ENCODE assay signal across 29 cellular contexts in the genomic region with DNA sequence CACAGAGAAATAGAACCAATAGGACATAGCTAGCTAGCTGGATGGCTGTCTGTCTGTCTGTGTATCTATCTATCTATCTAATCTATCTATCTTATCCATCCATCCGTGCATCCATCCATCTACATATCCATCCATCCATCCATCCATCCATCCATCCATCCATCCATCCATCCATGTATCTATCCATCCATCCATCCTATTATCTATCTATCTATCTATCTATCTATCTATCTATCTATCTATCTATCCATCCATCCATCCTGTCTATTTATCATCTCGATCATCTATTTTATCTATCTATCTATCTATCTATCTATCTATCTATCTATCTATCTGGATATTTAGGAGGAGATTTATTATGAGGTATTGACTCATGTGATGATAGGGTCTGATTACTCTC.
"Had no signal": no experiment of that assay in that cellular context is flagged by ENCODE, and none has a peak within 500 bp of the region (broad histone marks: within the 10 kb centered on the region; RNA-seq: fewer than 3 reads in every experiment).

No MANE protein-coding gene starts in this region.

- H3K4me2 ChIP-seq: hepatocyte had no signal

- H3K4me3 ChIP-seq: coronary artery, dorsolateral prefrontal cortex, esophagus muscularis mucosa, esophagus squamous epithelium, gastrocnemius medialis, gastroesophageal sphincter, heart left ventricle, heart right ventricle, hepatocyte had no signal

- H3K27me3 Mint-ChIP-seq: dendritic cell treated with granulocyte-macrophage colony-stimulating factor and Interleukin-4, amounts not matched to agents 40 ng/mL and 50 ng/mL, for 4 days had no signal

- DNase-seq: cortex of kidney; dermis blood vessel endothelial cell; dorsolateral prefrontal cortex; effector CD4-positive, alpha-beta T cell; effector CD8-positive, alpha-beta T cell; effector memory CD4-positive, alpha-beta T cell; effector memory CD8-positive, alpha-beta T cell; erythroblast; esophagus squamous epithelium; foreskin fibroblast; foreskin keratinocyte; foreskin melanocyte; gastrocnemius medialis; glutamatergic neuron; head of caudate nucleus; heart left ventricle; heart right ventricle; hippocampal formation had no signal

- H3K36me3 ChIP-seq: esophagus muscularis mucosa, esophagus squamous epithelium, gastrocnemius medialis, gastroesophageal sphincter, heart left ventricle, heart right ventricle had no signal

- ATAC-seq: effector memory CD8-positive, alpha-beta T cell; esophagus mucosa; foreskin keratinocyte; gastrocnemius medialis; gastroesophageal sphincter; heart left ventricle; heart right ventricle had no signal

- H3K27ac ChIP-seq: coronary artery, dorsolateral prefrontal cortex, epithelial cell of prostate, esophagus muscularis mucosa, esophagus squamous epithelium, foreskin keratinocyte, gastrocnemius medialis, gastroesophageal sphincter, heart left ventricle, heart right ventricle, hepatocyte had no signal

- H3K9me3 Mint-ChIP-seq: dendritic cell treated with granulocyte-macrophage colony-stimulating factor and Interleukin-4, amounts not matched to agents 40 ng/mL and 50 ng/mL, for 4 days; effector memory CD8-positive, alpha-beta T cell; endodermal cell had no signal

- FAIRE-seq: endometrium, endothelial cell of umbilical vein, frontal cortex had no signal

- H3K9me3 ChIP-seq: esophagus muscularis mucosa, esophagus squamous epithelium, gastrocnemius medialis, gastroesophageal sphincter, heart left ventricle, heart right ventricle had no signal

- H3K79me2 ChIP-seq: hepatocyte had no signal

- H3K4me1 Mint-ChIP-seq: endodermal cell had no signal

- H3K27ac Mint-ChIP-seq: dendritic cell treated with granulocyte-macrophage colony-stimulating factor and Interleukin-4, amounts not matched to agents 40 ng/mL and 50 ng/mL, for 4 days; effector memory CD8-positive, alpha-beta T cell; endodermal cell had no signal

- H3K4me3 Mint-ChIP-seq: dendritic cell treated with granulocyte-macrophage colony-stimulating factor and Interleukin-4, amounts not matched to agents 40 ng/mL and 50 ng/mL, for 4 days; effector memory CD8-positive, alpha-beta T cell; endodermal cell had no signal

- H2AFZ ChIP-seq: hepatocyte had no signal

- H3K27me3 ChIP-seq: dorsolateral prefrontal cortex, hepatocyte had no signal

- H3K4me1 ChIP-seq: esophagus muscularis mucosa, foreskin keratinocyte, gastrocnemius medialis, gastroesophageal sphincter, heart left ventricle, heart right ventricle had no signal
